1 cellular context compared by ENCODE assay signal in the genomic region with DNA sequence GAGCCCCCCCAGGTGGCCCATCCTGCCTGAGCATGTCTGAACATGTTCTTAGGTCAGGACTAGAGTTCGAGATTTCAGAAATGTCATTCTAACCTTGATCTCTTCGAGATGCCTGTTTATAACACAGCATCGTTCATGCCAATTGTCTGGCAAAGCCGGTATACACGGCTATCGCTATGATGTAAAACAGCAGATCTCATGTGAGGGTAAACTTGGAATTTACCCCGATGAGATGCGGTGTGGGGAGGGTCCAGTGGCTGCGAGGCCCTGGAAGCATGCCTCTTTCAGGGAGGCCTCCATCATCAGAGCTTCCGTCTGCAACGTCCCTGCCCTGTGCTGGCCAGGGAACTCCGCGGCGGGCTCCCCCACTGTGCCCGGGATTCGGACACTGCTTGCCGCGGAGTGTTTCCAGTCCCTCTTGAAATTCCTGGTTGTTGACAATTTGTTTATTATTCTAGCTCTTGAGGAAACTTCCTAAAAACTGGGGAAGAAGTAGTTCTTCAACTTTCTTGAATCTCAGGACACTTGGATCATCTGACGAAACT.
TF ChIP-seq lines count a peak whose summit lies in the region.

No MANE protein-coding gene starts in this region.

TF ChIP-seq in WTC11, 78 proteins besides CTCF, POLR2A, EP300 and RAD21 (continued from another document):
- TF ChIP-seq USF2 (CRISPR knock-in tag; IDR thresholded peaks at IDR 0.05): no peak
